Comparison of ENCODE assay signal across 9 cellular contexts in the genomic region with DNA sequence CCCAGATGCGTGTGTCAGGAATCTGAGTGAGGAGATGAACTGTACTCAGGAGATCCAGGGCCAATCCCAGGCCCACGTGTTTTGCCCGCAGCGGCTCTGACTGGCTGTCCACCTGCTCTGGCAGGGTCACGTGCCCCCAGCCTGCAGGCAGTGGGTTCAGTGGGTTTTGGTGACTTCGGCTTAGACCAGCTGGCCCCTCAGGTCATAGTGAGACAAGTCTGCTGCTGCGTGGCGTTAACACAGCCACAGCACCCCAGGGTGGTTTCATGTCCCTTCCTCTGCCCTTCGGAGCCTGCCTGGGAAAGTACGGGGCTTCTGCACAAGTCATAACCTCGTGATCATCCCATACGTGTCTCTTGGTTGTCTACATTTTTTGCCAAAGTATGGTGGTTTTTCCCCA. TPM values are rescaled to one million over a fixed set of nuclear protein-coding genes. Genes with fewer than 3 reads are reported as not detected.
DNase-seq lines count a peak whose midpoint lies in the region; ATAC-seq and TF ChIP-seq lines count a peak whose summit lies in the region.
"Had no signal": no experiment of that assay in that cellular context is flagged by ENCODE, and none has a peak within 500 bp of the region (broad histone marks: within the 10 kb centered on the region; RNA-seq: fewer than 3 reads in every experiment).

No MANE protein-coding gene starts in this region.

- H3K4me3 Mint-ChIP-seq in activated T-helper 2 cell treated with anti-CD3 and anti-CD28 coated beads, Interferon-gamma antibody, Interleukin-2, Interleukin-4, amounts not matched to agents 10 μg/mL and 5 μg/mL and 100 μg/mL, durations not matched to agents 14 hours and 24 hours and 36 hours (ENCODE audit: low read depth), result peak overlapping the region; percentile 67
- peak overlapping the region; percentile 82 for H3K4me3 Mint-ChIP-seq in natural killer cell treated with Interleukin-12 subunit alpha and Interleukin-12 subunit beta and Interleukin-15 and Interleukin-18, amount 100 ng/mL, for 72 hours

- peak overlapping the region; percentile 73; the same call in 1 of the 2 replicates for H3K9ac ChIP-seq in DND-41 (ENCODE audit: low read depth, low read length)

- peak overlapping the region; percentile 96 for H3K4me2 ChIP-seq in DND-41 (ENCODE audit: insufficient read depth, low read length)

- H3K4me3 ChIP-seq in DND-41 (ENCODE audit: low read depth in 1 of 2, low read length in 2 of 2), result peak overlapping the region in 1 of 2 experiments; percentile 68; a peak in 1 of 4 replicates

- no peaks in the 10 kb centered on the region for H3K27me3 ChIP-seq in DND-41 (ENCODE audit: insufficient read depth, low read length, poor library complexity)
- H3K27me3 ChIP-seq: upper lobe of right lung had no signal

- peaks cover 72% of the 10 kb centered on the region for H3K79me2 ChIP-seq in DND-41 (ENCODE audit: insufficient read depth, low read length)

- H3K27me3 Mint-ChIP-seq in activated T-helper 2 cell treated with anti-CD3 and anti-CD28 coated beads, Interferon-gamma antibody, Interleukin-2, Interleukin-4, amounts not matched to agents 10 μg/mL and 5 μg/mL and 100 μg/mL, durations not matched to agents 14 hours and 24 hours and 36 hours (ENCODE audit: low read depth), result no peaks in the 10 kb centered on the region
- no peaks in the 10 kb centered on the region for H3K27me3 Mint-ChIP-seq in natural killer cell treated with Interleukin-12 subunit alpha and Interleukin-12 subunit beta and Interleukin-15 and Interleukin-18, amount 100 ng/mL, for 72 hours

- no peaks in the 10 kb centered on the region for H3K9me3 Mint-ChIP-seq in activated T-helper 2 cell treated with anti-CD3 and anti-CD28 coated beads, Interferon-gamma antibody, Interleukin-2, Interleukin-4, amounts not matched to agents 10 μg/mL and 5 μg/mL and 100 μg/mL, durations not matched to agents 14 hours and 24 hours and 36 hours
- H3K9me3 Mint-ChIP-seq in natural killer cell treated with Interleukin-12 subunit alpha and Interleukin-12 subunit beta and Interleukin-15 and Interleukin-18, amount 100 ng/mL, for 72 hours, result no peaks in the 10 kb centered on the region

- intact Hi-C loops in activated T-helper 2 cell treated with anti-CD3 and anti-CD28 coated beads, Interferon-gamma antibody, Interleukin-2, Interleukin-4, amounts not matched to agents 10 μg/mL and 5 μg/mL and 100 μg/mL, durations not matched to agents 14 hours and 24 hours and 36 hours (cut with micrococcal nuclease), result loop anchor here (10.0 kb wide), 1 partner anchor 308 kb away; no protein-coding TSS in a partner anchor

- peak overlapping the region; percentile 19 for H3K27ac Mint-ChIP-seq in activated T-helper 2 cell treated with anti-CD3 and anti-CD28 coated beads, Interferon-gamma antibody, Interleukin-2, Interleukin-4, amounts not matched to agents 10 μg/mL and 5 μg/mL and 100 μg/mL, durations not matched to agents 14 hours and 24 hours and 36 hours
- peak overlapping the region; percentile 24 to 32 for H3K27ac Mint-ChIP-seq in natural killer cell treated with Interleukin-12 subunit alpha and Interleukin-12 subunit beta and Interleukin-15 and Interleukin-18, amount 100 ng/mL, for 72 hours

- DNase-seq in DND-41, result no peak
- no peak for DNase-seq in activated T-helper 2 cell treated with anti-CD3 and anti-CD28 coated beads, Interferon-gamma antibody, Interleukin-2, Interleukin-4, amounts not matched to agents 10 μg/mL and 5 μg/mL and 100 μg/mL, durations not matched to agents 14 hours and 24 hours and 36 hours (ENCODE audit: low spot score)
- DNase-seq in natural killer cell treated with Interleukin-12 subunit alpha and Interleukin-12 subunit beta and Interleukin-15 and Interleukin-18, amount 100 ng/mL, for 72 hours (ENCODE audit: low spot score), result no peak
- no peak for DNase-seq in islet precursor cell
- no peak for DNase-seq in SIG-M5 (lab: John Stamatoyannopoulos, UW)
- DNase-seq in LoVo (ENCODE audit: low spot score), result no peak
- DNase-seq: upper lobe of right lung had no signal

- peaks cover 10% of the 10 kb centered on the region; the same call in 1 of the 2 replicates for H3K36me3 ChIP-seq in DND-41 (ENCODE audit: insufficient read depth, low read length)
- H3K36me3 ChIP-seq: upper lobe of right lung had no signal

- peaks cover 36% of the 10 kb centered on the region for H3K4me1 Mint-ChIP-seq in activated T-helper 2 cell treated with anti-CD3 and anti-CD28 coated beads, Interferon-gamma antibody, Interleukin-2, Interleukin-4, amounts not matched to agents 10 μg/mL and 5 μg/mL and 100 μg/mL, durations not matched to agents 14 hours and 24 hours and 36 hours (ENCODE audit: low read depth)
- peaks cover 41 to 57% of the 10 kb centered on the region in 2 donors for H3K4me1 Mint-ChIP-seq in natural killer cell treated with Interleukin-12 subunit alpha and Interleukin-12 subunit beta and Interleukin-15 and Interleukin-18, amount 100 ng/mL, for 72 hours (ENCODE audit: low read depth in 2 of 2)

- no peaks in the 10 kb centered on the region for H3K9me3 ChIP-seq in DND-41 (ENCODE audit: insufficient read depth, low read length, severe bottlenecking)
- H3K9me3 ChIP-seq: upper lobe of right lung had no signal

- ATAC-seq in DND-41 (ENCODE audit: insufficient read depth, low read depth) (no peak), GM21529 (IDR thresholded peaks at IDR 0.05; ENCODE audit: unreplicated experiment) (peak; percentile 29), GM18907 (IDR thresholded peaks at IDR 0.05; ENCODE audit: unreplicated experiment) (no peak)
- ATAC-seq in natural killer cell treated with Interleukin-12 subunit alpha and Interleukin-12 subunit beta and Interleukin-15 and Interleukin-18, amount 100 ng/mL, for 72 hours, result no peak
- ATAC-seq: upper lobe of right lung had no signal

- H3K4me1 ChIP-seq in DND-41 (ENCODE audit: insufficient read depth, low read length), result peaks cover 46% of the 10 kb centered on the region

- H3K36me3 Mint-ChIP-seq in activated T-helper 2 cell treated with anti-CD3 and anti-CD28 coated beads, Interferon-gamma antibody, Interleukin-2, Interleukin-4, amounts not matched to agents 10 μg/mL and 5 μg/mL and 100 μg/mL, durations not matched to agents 14 hours and 24 hours and 36 hours (ENCODE audit: low read depth), result peaks cover 12% of the 10 kb centered on the region
- no peaks in the 10 kb centered on the region for H3K36me3 Mint-ChIP-seq in natural killer cell treated with Interleukin-12 subunit alpha and Interleukin-12 subunit beta and Interleukin-15 and Interleukin-18, amount 100 ng/mL, for 72 hours

- TF ChIP-seq CTCF in DND-41 (IDR thresholded peaks at IDR 0.05; ENCODE audit: borderline replicate concordance, extremely low read depth, low read length, poor library complexity, severe bottlenecking), result no peak

- no peak overlapping the region for H3K27ac ChIP-seq in DND-41 (ENCODE audit: low read length)
- H3K27ac ChIP-seq: upper lobe of right lung had no signal

- H4K20me1 ChIP-seq in DND-41 (ENCODE audit: insufficient read depth, low read length), result peaks cover 69% of the 10 kb centered on the region

- H2AFZ ChIP-seq in DND-41 (ENCODE audit: low read depth, low read length), result no peak overlapping the region

RNA-seq across cellular contexts. Expression of a gene that starts 2.6 kb away (rescaled TPM):
- 66.0 and 67.3 TPM in 2 replicates for total RNA-seq in activated T-helper 2 cell treated with anti-CD3 and anti-CD28 coated beads, Interferon-gamma antibody, Interleukin-2, Interleukin-4, amounts not matched to agents 10 μg/mL and 5 μg/mL and 100 μg/mL, durations not matched to agents 14 hours and 24 hours and 36 hours
- total RNA-seq in natural killer cell treated with Interleukin-12 subunit alpha and Interleukin-12 subunit beta and Interleukin-15 and Interleukin-18, amount 100 ng/mL, for 72 hours, result 10 to 100 TPM; 38.0 to 91.5 TPM
